8 cellular contexts compared by ENCODE assay signal in the genomic region with DNA sequence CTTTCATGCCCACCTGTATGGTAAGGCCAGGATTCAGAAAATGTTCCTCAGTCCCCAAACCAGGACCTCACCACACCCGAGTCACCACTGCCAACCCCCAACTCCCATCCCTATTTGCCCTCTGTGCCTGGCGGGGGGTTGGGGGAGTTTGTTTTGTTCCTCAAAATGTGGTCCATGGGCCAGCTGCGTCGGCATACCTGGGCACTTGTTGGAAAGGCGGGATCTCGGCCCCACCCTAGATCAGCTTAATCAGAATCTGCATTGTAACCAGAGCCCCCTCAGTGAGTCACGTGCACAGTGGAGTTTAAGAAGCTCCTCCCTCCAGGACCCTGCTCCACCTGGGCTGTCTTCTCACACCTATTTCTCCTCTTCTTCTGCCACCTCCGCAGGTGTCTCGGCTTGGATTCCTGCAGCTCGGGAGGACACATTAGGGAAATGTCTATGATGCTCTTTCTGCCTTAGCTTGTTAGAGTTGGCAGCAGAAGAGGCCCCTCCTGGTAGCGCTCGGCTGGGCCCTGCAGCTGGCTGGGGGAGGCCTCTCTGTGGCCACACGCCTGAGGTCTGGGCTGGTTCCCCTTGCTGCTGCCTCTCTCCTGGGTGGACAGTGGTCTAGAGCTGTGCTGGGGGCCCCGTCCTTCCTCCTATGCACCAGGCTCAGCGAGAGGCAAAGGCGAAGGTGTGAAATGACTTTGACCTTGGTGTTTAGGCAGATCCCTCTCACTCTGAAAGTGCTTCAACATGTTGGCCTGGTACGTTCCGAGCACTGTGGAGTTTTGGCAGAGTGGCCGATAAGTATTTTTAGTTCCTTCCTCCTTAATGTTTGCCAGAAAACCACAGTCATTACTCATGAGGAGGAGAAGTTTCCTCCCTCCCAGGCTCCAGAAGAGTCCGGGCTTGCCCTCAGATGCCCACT. TPM values are rescaled to one million over a fixed set of nuclear protein-coding genes. Genes with fewer than 3 reads are reported as not detected.
A peak's percentile ranks its signal among the peaks of the same experiment; 100 is the strongest.
DNase-seq lines count a peak whose midpoint lies in the region; ATAC-seq and TF ChIP-seq lines count a peak whose summit lies in the region.

No MANE protein-coding gene starts in this region.

- no peaks in the 10 kb centered on the region for H3K9me3 Mint-ChIP-seq in activated T-cell treated with anti-CD3 and anti-CD28 coated beads, Interleukin-2, amount 50 U/mL, for 72 hours

- peak overlapping the region; percentile 67 for H3K27ac ChIP-seq in IMR-90 (ENCODE audit: insufficient read depth, low read length)
- no peak overlapping the region for H3K27ac ChIP-seq in A673 (ENCODE audit: low read depth, low read length, poor library complexity, severe bottlenecking)

- peak overlapping the region; percentile 61 for H4K5ac ChIP-seq in IMR-90 (ENCODE audit: low read depth, low read length)

- peak; percentile 91 for ATAC-seq in IMR-90 (ENCODE audit: low read depth)
- peak; percentile 35 to 40 for ATAC-seq in activated T-cell treated with anti-CD3 and anti-CD28 coated beads, Interleukin-2, amount 50 U/mL, for 72 hours (replicated peaks in 1 of 2)
- no peak for ATAC-seq in HG03565 (IDR thresholded peaks at IDR 0.05; ENCODE audit: unreplicated experiment)
- no peak for ATAC-seq in HG03342 (IDR thresholded peaks at IDR 0.05; ENCODE audit: unreplicated experiment)

- peak overlapping the region; percentile 98 for H3K4ac ChIP-seq in IMR-90 (ENCODE audit: low read depth, low read length)

- in situ Hi-C loops in IMR-90 (cut with MboI; ENCODE audit: low sequenced_read_pairs), result no loop called here

- H3K9ac ChIP-seq in IMR-90 (ENCODE audit: low read depth, low read length), result no peak overlapping the region

- H3K18ac ChIP-seq in IMR-90 (ENCODE audit: low read depth, low read length), result peak overlapping the region; percentile 82

- H2BK15ac ChIP-seq in IMR-90 (ENCODE audit: low read depth, low read length), result peak overlapping the region; percentile 91; the same call in 2 of the 3 replicates

- H2BK20ac ChIP-seq in IMR-90 (ENCODE audit: low read depth, low read length), result peak overlapping the region; percentile 98

- TF ChIP-seq POLR2A in IMR-90 (IDR thresholded peaks at IDR 0.05; ENCODE audit: low read depth, low read length), result no peak

- H4K20me1 ChIP-seq in IMR-90 (ENCODE audit: insufficient read depth, low read length), result no peaks in the 10 kb centered on the region

- peak overlapping the region; percentile 4 to 91; a peak in 2 of 4 replicates for H4K8ac ChIP-seq in IMR-90 (ENCODE audit: low read depth in 2 of 2, low read length in 2 of 2)

- dilution Hi-C loops in IMR-90 (cut with HindIII; ENCODE audit: low sequenced_read_pairs, unreplicated experiment), result no loop called here

- H3K4me3 Mint-ChIP-seq in activated T-cell treated with anti-CD3 and anti-CD28 coated beads, Interleukin-2, amount 50 U/mL, for 72 hours, result no peak overlapping the region

- H3K4me3 ChIP-seq in IMR-90 (ENCODE audit: insufficient read depth, low read depth, low read length) (no peak overlapping the region), A673 (ENCODE audit: low read depth, low read length, poor library complexity, severe bottlenecking) (no peak overlapping the region)

- H3K23ac ChIP-seq in IMR-90 (ENCODE audit: low read depth, low read length), result peak overlapping the region; percentile 95

- H3K27me3 ChIP-seq in IMR-90 (ENCODE audit: control insufficient read depth, insufficient read depth, low read length) (peaks cover 2% of the 10 kb centered on the region; the same call in 1 of the 2 replicates), A673 (replicated peaks; ENCODE audit: insufficient read depth, low read depth, low read length, poor library complexity) (peaks cover 21% of the 10 kb centered on the region)

- no peaks in the 10 kb centered on the region for H3K36me3 Mint-ChIP-seq in activated T-cell treated with anti-CD3 and anti-CD28 coated beads, Interleukin-2, amount 50 U/mL, for 72 hours (ENCODE audit: insufficient read depth in 2 of 2)

- WGBS in IMR-90 (ENCODE audit: extremely low coverage in 2 of 2, insufficient read length in 1 of 2), 2 experiments, result 25% methylated on average over 4 of the region's 20 CpGs; no CpG with 5 or more reads in 1 of the 2 experiments

- H3K9me3 ChIP-seq in IMR-90 (ENCODE audit: control insufficient read depth, insufficient read depth, low read length) (peaks cover 3% of the 10 kb centered on the region; the same call in 1 of the 2 replicates), A673 (ENCODE audit: low read depth, low read length, poor library complexity, severe bottlenecking) (no peaks in the 10 kb centered on the region)

- H3K4me1 Mint-ChIP-seq in activated T-cell treated with anti-CD3 and anti-CD28 coated beads, Interleukin-2, amount 50 U/mL, for 72 hours (ENCODE audit: low read depth), result peaks cover 20% of the 10 kb centered on the region

- TF ChIP-seq CTCF in IMR-90 (conservative IDR thresholded peaks at IDR 0.05; ENCODE audit: low read depth, low read length) (no peak), A673 (conservative IDR thresholded peaks at IDR 0.05; ENCODE audit: low read depth, low read length) (no peak)

- no peaks in the 10 kb centered on the region for H3K36me3 ChIP-seq in IMR-90 (ENCODE audit: control insufficient read depth, insufficient read depth, low read length)
- no peaks in the 10 kb centered on the region for H3K36me3 ChIP-seq in A673 (ENCODE audit: insufficient read depth, low read length, poor library complexity, severe bottlenecking)

- no peak overlapping the region for H3K56ac ChIP-seq in IMR-90 (ENCODE audit: extremely low read depth, insufficient read depth, low read length)

- H3K79me1 ChIP-seq in IMR-90 (ENCODE audit: low read depth in 1 of 2, low read length in 2 of 2), result peaks cover 0 to 2% of the 10 kb centered on the region in 2 experiments; a peak in 1 of 4 replicates

- POLR2A ChIA-PET in IMR-90 (lab: Charles Lee; ENCODE audit: unreplicated experiment) (interaction anchor here (0.6 to 1.0 kb wide), 2 partner anchors 10 to 41 kb away, joined by 3 read pairs; no protein-coding TSS in a partner anchor), A673 (lab: Charles Lee; ENCODE audit: low non-redundant PET) (no interaction called here)

- peak overlapping the region; percentile 97 for H2AFZ ChIP-seq in IMR-90 (replicated peaks; ENCODE audit: low read length, poor library complexity)

- CTCF ChIA-PET in IMR-90 (lab: Yijun Ruan, JAX) (interaction anchor here (1.6 kb wide), 1 partner anchor 17 kb away, joined by 4 read pairs; no protein-coding TSS in a partner anchor), A673 (lab: Charles Lee) (no interaction called here)

- H2AK9ac ChIP-seq in IMR-90 (replicated peaks; ENCODE audit: low read depth, low read length, poor library complexity), result peak overlapping the region; percentile 95

- peak overlapping the region; percentile 97 for H2AK5ac ChIP-seq in IMR-90 (ENCODE audit: low read depth, low read length)

- DNase-seq in EH (ENCODE audit: low read depth) (peak; percentile 91), IMR-90 (peak; percentile 77), head of caudate nucleus (peak in 22 of 42 donors; percentile 1 to 59 (median 19)), retina (peak; percentile 31), A673 (ENCODE audit: low spot score) (no peak)
- peak; percentile 12 to 20 for DNase-seq in activated T-cell treated with anti-CD3 and anti-CD28 coated beads, Interleukin-2, amount 50 U/mL, for 72 hours

- peak overlapping the region; percentile 92 for H4K91ac ChIP-seq in IMR-90 (ENCODE audit: insufficient read depth, low read depth, low read length)

- intact Hi-C loops in IMR-90 (cut with micrococcal nuclease), result no loop called here
- intact Hi-C loops in head of caudate nucleus (cut with DNase I), result no loop called here
- intact Hi-C loops in A673 (cut with micrococcal nuclease; ENCODE audit: unreplicated experiment), result no loop called here

- no peak overlapping the region for H3K27ac Mint-ChIP-seq in activated T-cell treated with anti-CD3 and anti-CD28 coated beads, Interleukin-2, amount 50 U/mL, for 72 hours

- H3K14ac ChIP-seq in IMR-90 (replicated peaks; ENCODE audit: low read depth, low read length), result peak overlapping the region; percentile 77

- peaks cover 10% of the 10 kb centered on the region for H3K9me1 ChIP-seq in IMR-90 (ENCODE audit: insufficient read depth, low read length)

- no peak for TF ChIP-seq RAD21 in IMR-90 (IDR thresholded peaks at IDR 0.05; ENCODE audit: low read length)

- BruUV-seq in IMR-90 (replicated peaks; lab: Mats Ljungman, UMichigan) (no TSS peak), A673 (replicated peaks; lab: Mats Ljungman, UMichigan) (no TSS peak)

- peaks cover 20% of the 10 kb centered on the region for H3K27me3 Mint-ChIP-seq in activated T-cell treated with anti-CD3 and anti-CD28 coated beads, Interleukin-2, amount 50 U/mL, for 72 hours (ENCODE audit: low read depth)

- H3K4me1 ChIP-seq in IMR-90 (ENCODE audit: control insufficient read depth, insufficient read depth, low read length), result peaks cover 8% of the 10 kb centered on the region
- no peaks in the 10 kb centered on the region for H3K4me1 ChIP-seq in A673 (ENCODE audit: insufficient read depth, low read length, poor library complexity, severe bottlenecking)

- peak overlapping the region; percentile 99 for H2BK120ac ChIP-seq in IMR-90 (ENCODE audit: low read depth, low read length)

- peak overlapping the region; percentile 93 for H2BK5ac ChIP-seq in IMR-90 (ENCODE audit: low read depth, low read length, poor library complexity, severe bottlenecking)

- peak overlapping the region; percentile 67 for H3K4me2 ChIP-seq in IMR-90 (ENCODE audit: low read depth, low read length)

TF ChIP-seq in IMR-90, 13 proteins besides CTCF, POLR2A, EP300 and RAD21 (continues in another document):
- TF ChIP-seq FOS (IDR thresholded peaks at IDR 0.05; ENCODE audit: low read depth, low read length), result no peak

RNA-seq across cellular contexts. Expression of gene CAMTA1, which starts 41.8 kb away (rescaled TPM):
- 35.5 and 65.3 TPM in 2 replicates for total RNA-seq in IMR-90 (2012; rRNA removed)
- polyA plus RNA-seq in IMR-90 (2012; rRNA removed), result 52.0 and 74.3 TPM in 2 replicates
- 41.7 and 81.6 TPM in 2 replicates for polyA plus RNA-seq in IMR-90 (2012; cell fraction: cytosol; rRNA removed)
- polyA plus RNA-seq in IMR-90 (2012; cell fraction: nucleus; rRNA removed; ENCODE audit: low replicate concordance), result 8.2 and 38.2 TPM in 2 replicates
- total RNA-seq in activated T-cell treated with anti-CD3 and anti-CD28 coated beads, Interleukin-2, amount 50 U/mL, for 72 hours, result 10 to 100 TPM; 47.8 to 63.3 TPM
- 85.2 and 92.2 TPM in 2 replicates for total RNA-seq in A673 (2021)

RNA-seq across cellular contexts. Expression of gene DNAJC11, which starts 41.8 kb away (rescaled TPM):
- total RNA-seq in IMR-90 (2012; rRNA removed), result 38.7 and 41.7 TPM in 2 replicates
- polyA plus RNA-seq in IMR-90 (2012; rRNA removed), result 47.8 and 48.5 TPM in 2 replicates
- 26.3 and 27.7 TPM in 2 replicates for polyA plus RNA-seq in IMR-90 (2012; cell fraction: cytosol; rRNA removed)
- 81.9 and 90.2 TPM in 2 replicates for polyA plus RNA-seq in IMR-90 (2012; cell fraction: nucleus; rRNA removed; ENCODE audit: low replicate concordance)
- 10 to 100 TPM; 39.7 to 56.0 TPM for total RNA-seq in activated T-cell treated with anti-CD3 and anti-CD28 coated beads, Interleukin-2, amount 50 U/mL, for 72 hours
- 94.2 and 106 TPM in 2 replicates for total RNA-seq in A673 (2021)

Comparison
In these comparisons a context has a peak if more than half of its experiments do, and no peak if none do; other contexts are left out.
1. ATAC-seq: peak in IMR-90 (single experiment) and activated T-cell treated with anti-CD3 and anti-CD28 coated beads, Interleukin-2, amount 50 U/mL, for 72 hours (2 of 2); none in HG03565 (single experiment) and HG03342 (single experiment).